In genomic region chr20:19975436-19975799, GRCh38 we compare ENCODE assay signal across 9 cellular contexts. TPM values are rescaled to one million over a fixed set of nuclear protein-coding genes. Genes with fewer than 3 reads are reported as not detected.
DNase-seq lines count a peak whose midpoint lies in the region; ATAC-seq lines count a peak whose summit lies in the region.
"Had no signal": no experiment of that assay in that cellular context is flagged by ENCODE, and none has a peak within 500 bp of the region (broad histone marks: within the 10 kb centered on the region; RNA-seq: fewer than 3 reads in every experiment).

No MANE protein-coding gene starts in this region.

- intact Hi-C loops in Right ventricle myocardium superior (cut with DNase I) (loop anchor here (5.0 kb wide), 1 partner anchor 33 kb away; no protein-coding TSS in a partner anchor), cardiac septum (cut with DNase I) (loop anchor here (2.0 to 5.0 kb wide), 3 partner anchors 19 to 217 kb away; partner anchors contain the start of gene RIN2)

- H3K9me3 ChIP-seq in endocrine pancreas (ENCODE audit: control insufficient read depth, low read length) (no peaks in the 10 kb centered on the region), mucosa of stomach (ENCODE audit: control insufficient read depth, low read length) (no peaks in the 10 kb centered on the region)

- no peaks in the 10 kb centered on the region for H3K36me3 ChIP-seq in endocrine pancreas (ENCODE audit: control insufficient read depth, insufficient read depth, low read length)
- no peaks in the 10 kb centered on the region for H3K36me3 ChIP-seq in mucosa of stomach (ENCODE audit: control insufficient read depth, insufficient read depth, low read length)

- DNase-seq in Right ventricle myocardium superior (peak; percentile 50), cardiac septum (ENCODE audit: low spot score) (no peak), COR-L47 (lab: John Stamatoyannopoulos, UW) (no peak), activated gamma-delta T cell (lab: John Stamatoyannopoulos, UW) (no peak)
- DNase-seq: stimulated activated naive CD8-positive, alpha-beta T cell treated with anti-CD3 and anti-CD28 coated beads, Interleukin-15, amount 100 ng/mL, for 72 hours had no signal

- no peaks in the 10 kb centered on the region for H3K27me3 ChIP-seq in endocrine pancreas (ENCODE audit: control insufficient read depth, insufficient read depth, low read length)
- H3K27me3 ChIP-seq in mucosa of stomach (ENCODE audit: control insufficient read depth, insufficient read depth, low read length), result no peaks in the 10 kb centered on the region

- H3K4me3 ChIP-seq in endocrine pancreas (ENCODE audit: control insufficient read depth, insufficient read depth, low read length) (peak overlapping the region; percentile 89), mucosa of stomach (ENCODE audit: low read length) (peak overlapping the region; percentile 75)

- H3K9ac ChIP-seq in endocrine pancreas (ENCODE audit: control insufficient read depth, insufficient read depth, low read length), result peak overlapping the region; percentile 74
- H3K9ac ChIP-seq in mucosa of stomach (ENCODE audit: low read length), result peak overlapping the region; percentile 80

- H3K4me1 ChIP-seq in endocrine pancreas (ENCODE audit: control insufficient read depth, insufficient read depth, low read length), result peaks cover 12% of the 10 kb centered on the region
- H3K4me1 ChIP-seq in mucosa of stomach (ENCODE audit: control insufficient read depth, insufficient read depth, low read length), result peaks cover 56% of the 10 kb centered on the region

- ATAC-seq in Right ventricle myocardium superior (ENCODE audit: poor library complexity) (peak; percentile 19), HG03354 (IDR thresholded peaks at IDR 0.05; ENCODE audit: poor library complexity, severe bottlenecking, unreplicated experiment) (no peak), HG02870 (IDR thresholded peaks at IDR 0.05; ENCODE audit: unreplicated experiment) (no peak)
- ATAC-seq: stimulated activated naive CD8-positive, alpha-beta T cell treated with anti-CD3 and anti-CD28 coated beads, Interleukin-15, amount 100 ng/mL, for 72 hours had no signal

RNA-seq across cellular contexts. Expression of gene NAA20, which starts 41.7 kb away (rescaled TPM):
- total RNA-seq in Right ventricle myocardium superior (59.2 TPM), cardiac septum (63.4 TPM)
